In the genomic region with DNA sequence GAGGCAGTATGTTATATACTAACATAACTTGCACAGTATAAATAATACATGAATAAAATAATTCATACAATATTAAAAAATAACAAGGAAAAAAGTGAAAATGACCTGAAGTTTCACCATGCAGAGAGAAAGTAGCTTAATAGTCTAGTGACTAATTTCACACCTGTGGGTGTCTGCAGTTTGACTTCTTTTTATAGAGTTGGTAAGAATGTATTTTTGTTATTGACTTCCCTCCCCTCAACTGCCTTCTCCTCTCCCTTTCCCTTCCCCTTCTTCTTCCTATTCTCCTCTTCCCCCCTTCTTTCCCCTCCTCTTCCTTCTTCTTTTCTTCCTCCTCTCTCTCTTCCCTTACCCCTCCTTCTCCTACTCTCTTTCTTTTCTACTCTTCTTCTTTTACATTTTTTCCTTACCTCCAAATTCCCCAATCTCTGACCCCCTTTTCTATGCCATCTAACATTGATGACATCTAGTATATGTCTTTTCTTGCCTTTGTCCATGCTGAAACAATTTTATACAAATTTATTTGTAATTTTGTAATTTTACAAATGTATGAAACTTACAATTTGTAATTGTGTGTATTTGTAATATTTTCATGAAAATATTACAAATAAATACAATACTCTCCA, we compare ENCODE assay signal across 16 cellular contexts. TPM values are rescaled to one million over a fixed set of nuclear protein-coding genes. Genes with fewer than 3 reads are reported as not detected.
DNase-seq lines count a peak whose midpoint lies in the region; ATAC-seq, FAIRE-seq and TF ChIP-seq lines count a peak whose summit lies in the region.
"Had no signal": no experiment of that assay in that cellular context is flagged by ENCODE, and none has a peak within 500 bp of the region (broad histone marks: within the 10 kb centered on the region; RNA-seq: fewer than 3 reads in every experiment).

No MANE protein-coding gene starts in this region.

- DNase-seq in A549 (ENCODE audit: low read depth in 1 of 2, low spot score in 1 of 2) (no peak), MG63 (no peak), Kasumi-1 (lab: John Stamatoyannopoulos, UW) (no peak)
- DNase-seq in activated T-helper 1 cell treated with anti-CD3 and anti-CD28 coated beads, Interleukin-12 subunit alpha, Interleukin-12 subunit beta, Interleukin-2, Interleukin-4 antibody, amounts not matched to agents 30 ng/mL and 10 ng/mL and 1 ng/mL, durations not matched to agents 14 hours and 24 hours and 36 hours (ENCODE audit: low spot score): no peak
- DNase-seq in activated CD8-positive, alpha-beta memory T cell treated with anti-CD3 and anti-CD28 coated beads, Interleukin-2, amount 10 ng/mL, durations not matched to agents 7 days and 5 days: no peak
- DNase-seq: Caco-2, GOT3, NCI-H1105, NCI-H2081 treated with DMSO at 0.1 percent for 48 hours, Peyer's patch had no signal

- no peaks in the 10 kb centered on the region for H3K36me3 ChIP-seq in MG63
- H3K36me3 ChIP-seq: Peyer's patch, SJSA1 had no signal

- H3K4me1 Mint-ChIP-seq in activated T-helper 1 cell treated with anti-CD3 and anti-CD28 coated beads, Interleukin-12 subunit alpha, Interleukin-12 subunit beta, Interleukin-2, Interleukin-4 antibody, amounts not matched to agents 30 ng/mL and 10 ng/mL and 1 ng/mL, durations not matched to agents 14 hours and 24 hours and 36 hours (ENCODE audit: low read depth): peaks cover 27% of the 10 kb centered on the region
- H3K4me1 Mint-ChIP-seq in activated CD8-positive, alpha-beta memory T cell treated with anti-CD3 and anti-CD28 coated beads, Interleukin-2, amount 10 ng/mL, durations not matched to agents 7 days and 5 days: peaks cover 18% of the 10 kb centered on the region

- TF ChIP-seq EP300 in A549 (IDR thresholded peaks at IDR 0.05): no peak

- H3K27ac ChIP-seq in 22Rv1 (peak overlapping the region; percentile 51), A549 (no peak overlapping the region)
- H3K27ac ChIP-seq: Peyer's patch, SJSA1 had no signal

- peaks cover 3% of the 10 kb centered on the region for H3K9me3 Mint-ChIP-seq in activated T-helper 1 cell treated with anti-CD3 and anti-CD28 coated beads, Interleukin-12 subunit alpha, Interleukin-12 subunit beta, Interleukin-2, Interleukin-4 antibody, amounts not matched to agents 30 ng/mL and 10 ng/mL and 1 ng/mL, durations not matched to agents 14 hours and 24 hours and 36 hours
- peaks cover 7% of the 10 kb centered on the region for H3K9me3 Mint-ChIP-seq in activated CD8-positive, alpha-beta memory T cell treated with anti-CD3 and anti-CD28 coated beads, Interleukin-2, amount 10 ng/mL, durations not matched to agents 7 days and 5 days (ENCODE audit: low read depth)

- CTCF ChIA-PET in A549 (lab: Yijun Ruan, JAX): interaction anchor here (0.8 kb wide), 1 partner anchor 24 kb away, joined by 3 read pairs; no protein-coding TSS in a partner anchor
- CTCF ChIA-PET in activated CD8-positive, alpha-beta memory T cell treated with anti-CD3 and anti-CD28 coated beads, Interleukin-2, amount 10 ng/mL, durations not matched to agents 7 days and 5 days (lab: Charles Lee): no interaction called here

- no peak overlapping the region for H3K4me2 ChIP-seq in A549

- no peaks in the 10 kb centered on the region for H3K36me3 Mint-ChIP-seq in activated T-helper 1 cell treated with anti-CD3 and anti-CD28 coated beads, Interleukin-12 subunit alpha, Interleukin-12 subunit beta, Interleukin-2, Interleukin-4 antibody, amounts not matched to agents 30 ng/mL and 10 ng/mL and 1 ng/mL, durations not matched to agents 14 hours and 24 hours and 36 hours (ENCODE audit: low read depth)
- H3K36me3 Mint-ChIP-seq in activated CD8-positive, alpha-beta memory T cell treated with anti-CD3 and anti-CD28 coated beads, Interleukin-2, amount 10 ng/mL, durations not matched to agents 7 days and 5 days: peaks cover 5% of the 10 kb centered on the region

- POLR2A ChIA-PET in A549 (lab: Yijun Ruan, JAX): no interaction called here

- H3K27ac Mint-ChIP-seq in activated T-helper 1 cell treated with anti-CD3 and anti-CD28 coated beads, Interleukin-12 subunit alpha, Interleukin-12 subunit beta, Interleukin-2, Interleukin-4 antibody, amounts not matched to agents 30 ng/mL and 10 ng/mL and 1 ng/mL, durations not matched to agents 14 hours and 24 hours and 36 hours: peak overlapping the region; percentile 11
- no peak overlapping the region for H3K27ac Mint-ChIP-seq in activated CD8-positive, alpha-beta memory T cell treated with anti-CD3 and anti-CD28 coated beads, Interleukin-2, amount 10 ng/mL, durations not matched to agents 7 days and 5 days
- H3K27ac Mint-ChIP-seq: B cell had no signal

- TF ChIP-seq POLR2A in A549 (IDR thresholded peaks at IDR 0.05; ENCODE audit: low read length): no peak

- H3K4me3 ChIP-seq in A549: no peak overlapping the region
- H3K4me3 ChIP-seq in MG63: no peak overlapping the region
- H3K4me3 ChIP-seq: Peyer's patch, SJSA1 had no signal

- peaks cover 22% of the 10 kb centered on the region for H3K27me3 Mint-ChIP-seq in activated T-helper 1 cell treated with anti-CD3 and anti-CD28 coated beads, Interleukin-12 subunit alpha, Interleukin-12 subunit beta, Interleukin-2, Interleukin-4 antibody, amounts not matched to agents 30 ng/mL and 10 ng/mL and 1 ng/mL, durations not matched to agents 14 hours and 24 hours and 36 hours (ENCODE audit: insufficient read depth)
- H3K27me3 Mint-ChIP-seq in activated CD8-positive, alpha-beta memory T cell treated with anti-CD3 and anti-CD28 coated beads, Interleukin-2, amount 10 ng/mL, durations not matched to agents 7 days and 5 days: peaks cover 32% of the 10 kb centered on the region

- TF ChIP-seq CTCF in 22Rv1 (IDR thresholded peaks at IDR 0.05) (no peak), A549 (IDR thresholded peaks at IDR 0.05) (no peak)

- peaks cover 17% of the 10 kb centered on the region for H3K27me3 ChIP-seq in MG63
- H3K27me3 ChIP-seq: Peyer's patch, SJSA1 had no signal

- intact Hi-C loops in activated T-helper 1 cell treated with anti-CD3 and anti-CD28 coated beads, Interleukin-12 subunit alpha, Interleukin-12 subunit beta, Interleukin-2, Interleukin-4 antibody, amounts not matched to agents 30 ng/mL and 10 ng/mL and 1 ng/mL, durations not matched to agents 14 hours and 24 hours and 36 hours (cut with micrococcal nuclease): loop anchor here (5.0 kb wide), 1 partner anchor 338 kb away; no protein-coding TSS in a partner anchor

- TF ChIP-seq RAD21 in A549 (conservative IDR thresholded peaks at IDR 0.05 in 1 of 2, IDR thresholded peaks at IDR 0.05 in 1 of 2): no peak

- peak; percentile 7 for FAIRE-seq in A549 (lab: Jason Lieb, UNC)
- FAIRE-seq: G401.6 had no signal

- H3K4me3 Mint-ChIP-seq in activated T-helper 1 cell treated with anti-CD3 and anti-CD28 coated beads, Interleukin-12 subunit alpha, Interleukin-12 subunit beta, Interleukin-2, Interleukin-4 antibody, amounts not matched to agents 30 ng/mL and 10 ng/mL and 1 ng/mL, durations not matched to agents 14 hours and 24 hours and 36 hours: no peak overlapping the region
- no peak overlapping the region for H3K4me3 Mint-ChIP-seq in activated CD8-positive, alpha-beta memory T cell treated with anti-CD3 and anti-CD28 coated beads, Interleukin-2, amount 10 ng/mL, durations not matched to agents 7 days and 5 days
- H3K4me3 Mint-ChIP-seq: B cell had no signal

- H3K4me1 ChIP-seq in A549: peaks cover 3% of the 10 kb centered on the region; the same call in 1 of the 3 replicates
- H3K4me1 ChIP-seq: Caco-2, Peyer's patch, SJSA1 had no signal

- ATAC-seq in A549 (no peak), HG02884 (IDR thresholded peaks at IDR 0.05; ENCODE audit: unreplicated experiment) (peak; percentile 46)
- ATAC-seq in activated CD8-positive, alpha-beta memory T cell treated with anti-CD3 and anti-CD28 coated beads, Interleukin-2, amount 10 ng/mL, durations not matched to agents 7 days and 5 days: no peak
- ATAC-seq: HCT116 had no signal

- peaks cover 7% of the 10 kb centered on the region; the same call in 1 of the 3 replicates for H3K9me3 ChIP-seq in A549
- H3K9me3 ChIP-seq in MG63: no peaks in the 10 kb centered on the region; the same call in none of the 2 replicates
- H3K9me3 ChIP-seq: Peyer's patch, SJSA1 had no signal

TF ChIP-seq in A549, 52 proteins besides CTCF, POLR2A, EP300 and RAD21 (continues in another document):
- TF ChIP-seq MYC (IDR thresholded peaks at IDR 0.05; ENCODE audit: borderline replicate concordance, low read length) (no peak), HOXB5 (CRISPR knock-in tag; IDR thresholded peaks at IDR 0.05) (no peak), CEBPB (IDR thresholded peaks at IDR 0.05) (no peak), HDAC2 (IDR thresholded peaks at IDR 0.05) (no peak), HOXB13 (CRISPR knock-in tag; IDR thresholded peaks at IDR 0.05; ENCODE audit: low read depth) (no peak)
- TF ChIP-seq, protein P1, sequence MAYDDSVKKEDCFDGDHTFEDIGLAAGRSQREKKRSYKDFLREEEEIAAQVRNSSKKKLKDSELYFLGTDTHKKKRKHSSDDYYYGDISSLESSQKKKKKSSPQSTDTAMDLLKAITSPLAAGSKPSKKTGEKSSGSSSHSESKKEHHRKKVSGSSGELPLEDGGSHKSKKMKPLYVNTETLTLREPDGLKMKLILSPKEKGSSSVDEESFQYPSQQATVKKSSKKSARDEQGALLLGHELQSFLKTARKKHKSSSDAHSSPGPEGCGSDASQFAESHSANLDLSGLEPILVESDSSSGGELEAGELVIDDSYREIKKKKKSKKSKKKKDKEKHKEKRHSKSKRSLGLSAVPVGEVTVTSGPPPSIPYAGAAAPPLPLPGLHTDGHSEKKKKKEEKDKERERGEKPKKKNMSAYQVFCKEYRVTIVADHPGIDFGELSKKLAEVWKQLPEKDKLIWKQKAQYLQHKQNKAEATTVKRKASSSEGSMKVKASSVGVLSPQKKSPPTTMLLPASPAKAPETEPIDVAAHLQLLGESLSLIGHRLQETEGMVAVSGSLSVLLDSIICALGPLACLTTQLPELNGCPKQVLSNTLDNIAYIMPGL (CRISPR knock-in tag; IDR thresholded peaks at IDR 0.05; ENCODE audit: borderline replicate concordance): no peak
- TF ChIP-seq, protein P2, sequence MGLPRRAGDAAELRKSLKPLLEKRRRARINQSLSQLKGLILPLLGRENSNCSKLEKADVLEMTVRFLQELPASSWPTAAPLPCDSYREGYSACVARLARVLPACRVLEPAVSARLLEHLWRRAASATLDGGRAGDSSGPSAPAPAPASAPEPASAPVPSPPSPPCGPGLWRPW (IDR thresholded peaks at IDR 0.05): no peak

RNA-seq across cellular contexts. Expression of a gene that starts 3.1 kb away (rescaled TPM):
- 0.22 and 0.32 TPM in 2 replicates for polyA plus RNA-seq in A549 (2011; rRNA removed)
- 0.01 and 0.03 TPM in 2 replicates for polyA plus RNA-seq in A549 (2012; cell fraction: cytosol; rRNA removed)
- 0.01 and 0.07 TPM in 2 replicates for polyA plus RNA-seq in A549 (2012; cell fraction: nucleus; rRNA removed)
- polyA plus RNA-seq in A549 (2017; fragmentation: RNase III; extraction: RNeasy Plus Mini Kit Qiagen cat#74134 plus additional on column Dnase treatment): 0.05 to 0.13 TPM (median 0.08 TPM) in 3 replicates
- 0.21 and 0.39 TPM in 2 replicates for polyA minus RNA-seq in A549 (2011; rRNA and poly(A)+ RNA removed)
- total RNA-seq in activated T-helper 1 cell treated with anti-CD3 and anti-CD28 coated beads, Interleukin-12 subunit alpha, Interleukin-12 subunit beta, Interleukin-2, Interleukin-4 antibody, amounts not matched to agents 30 ng/mL and 10 ng/mL and 1 ng/mL, durations not matched to agents 14 hours and 24 hours and 36 hours: 0.12 and 0.16 TPM in 2 replicates
- total RNA-seq in MG63 (2014; rRNA removed; shearing (Covaris generic); ENCODE audit: low replicate concordance): not detected in 2 replicates
- total RNA-seq in activated CD8-positive, alpha-beta memory T cell treated with anti-CD3 and anti-CD28 coated beads, Interleukin-2, amount 10 ng/mL, durations not matched to agents 7 days and 5 days: under 1 TPM; 0.63 to 0.85 TPM
